ENCODE assay signal across 37 cellular contexts in the genomic region with DNA sequence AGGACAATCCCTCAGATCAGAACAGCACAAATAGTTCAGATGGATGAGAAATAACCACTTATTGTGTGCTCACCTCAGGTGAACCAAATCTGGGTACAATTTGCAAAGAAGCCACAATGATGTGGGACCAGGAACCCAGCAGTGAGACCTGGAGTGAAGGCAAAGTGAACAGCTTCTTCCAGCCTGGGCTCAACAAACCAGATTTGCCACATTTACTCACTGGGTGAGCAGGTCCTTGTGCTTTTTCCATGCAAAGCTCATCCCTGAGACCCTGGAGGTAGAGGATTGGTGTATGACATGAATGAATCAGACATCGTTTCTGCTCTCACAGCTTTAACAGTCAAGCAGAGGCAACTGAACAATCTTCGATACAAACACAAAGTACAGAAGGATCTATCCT. TPM values are rescaled to one million over a fixed set of nuclear protein-coding genes. Genes with fewer than 3 reads are reported as not detected.
"Had no signal": no experiment of that assay in that cellular context is flagged by ENCODE, and none has a peak within 500 bp of the region (broad histone marks: within the 10 kb centered on the region; RNA-seq: fewer than 3 reads in every experiment).

No MANE protein-coding gene starts in this region.

- H3K9ac ChIP-seq: KMS-11 had no signal

- DNase-seq: Karpas-422, Kasumi-1, KG1, MG63, MM.1S, MV-4-11, NCI-H1048, NCI-H1092, NCI-H1092 treated with DMSO at 0.1 percent for 48 hours, NCI-H1105, NCI-H1105 treated with DMSO at 0.1 percent for 48 hours, NCI-H1417, NCI-H1417 treated with DMSO at 0.1 percent for 48 hours, NCI-H1436, NCI-H1436 treated with DMSO at 0.1 percent for 48 hours, NCI-H146, NCI-H1694, NCI-H1694 treated with DMSO at 0.1 percent for 48 hours, NCI-H187, NCI-H187 treated with DMSO at 0.1 percent for 48 hours, NCI-H1930, NCI-H2029, NCI-H2029 treated with DMSO at 0.1 percent for 48 hours, NCI-H2081, NCI-H2081 treated with DMSO at 0.1 percent for 48 hours, NCI-H2107, NCI-H2171, NCI-H2171 treated with DMSO at 0.1 percent for 48 hours, NCI-H2227 treated with DMSO at 0.1 percent for 48 hours, NCI-H226, NCI-H345, NCI-H446, NCI-H446 treated with DMSO at 0.1 percent for 48 hours, NCI-H510A had no signal

- H3K27ac ChIP-seq: KMS-11 had no signal

- H3K9me3 ChIP-seq: MG63 had no signal

- H3K4me2 ChIP-seq: KMS-11 had no signal

- H3K27me3 ChIP-seq: MG63 had no signal

- H3K4me3 ChIP-seq: MG63 had no signal

- H3K36me3 ChIP-seq: MG63 had no signal

RNA-seq across cellular contexts. Expression of a gene that starts 29.1 kb away (rescaled TPM):
- total RNA-seq: MCF 10A, NCI-H460 had no signal
